13 cellular contexts compared by ENCODE assay signal in the genomic region with DNA sequence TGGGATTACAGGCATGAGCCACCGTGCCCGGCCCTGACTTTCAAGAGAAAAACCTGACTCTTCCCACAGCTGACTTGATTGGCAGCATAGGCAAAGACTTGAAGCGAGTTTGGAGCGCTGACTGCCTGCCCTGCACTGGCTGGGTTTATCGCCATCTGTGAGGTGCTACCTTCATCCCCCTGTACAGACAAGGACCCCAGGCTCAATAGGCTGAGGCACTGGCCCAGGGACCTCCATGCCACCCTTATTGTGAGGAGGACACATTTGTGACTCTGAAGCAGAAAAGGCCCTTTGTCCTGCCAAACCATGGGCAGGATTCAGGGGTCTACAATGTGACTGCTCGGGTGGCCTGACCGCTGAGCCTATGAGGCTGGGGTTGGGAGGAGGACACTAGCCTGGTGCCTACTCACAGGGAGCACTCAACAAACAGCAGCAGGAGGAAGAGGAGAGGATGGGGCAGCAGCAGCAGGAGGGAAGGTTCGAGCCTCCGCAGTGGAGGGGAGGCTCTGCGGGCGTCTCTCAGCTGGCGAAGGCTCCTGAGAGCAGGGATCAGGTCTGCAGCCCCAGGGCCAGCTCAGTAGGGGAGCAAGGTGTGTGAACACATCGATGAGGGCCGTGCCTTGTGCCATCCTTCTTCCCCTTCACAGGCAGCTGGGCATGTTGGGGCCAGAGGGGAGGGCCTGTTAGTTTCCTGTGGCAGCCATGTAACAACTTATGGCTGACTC.
A peak's percentile ranks its signal among the peaks of the same experiment; 100 is the strongest.
DNase-seq lines count a peak whose midpoint lies in the region; ATAC-seq and TF ChIP-seq lines count a peak whose summit lies in the region.
"Had no signal": no experiment of that assay in that cellular context is flagged by ENCODE, and none has a peak within 500 bp of the region (broad histone marks: within the 10 kb centered on the region; RNA-seq: fewer than 3 reads in every experiment).

No MANE protein-coding gene starts in this region.

- peak overlapping the region; percentile 99 for H3K27ac ChIP-seq in C4-2B
- peak overlapping the region in 8 of 10 donors; percentile 98 to 100 (median 100) for H3K27ac ChIP-seq in heart right ventricle

- H3K4me1 ChIP-seq in heart right ventricle = peaks cover 26 to 89% (median 72%) of the 10 kb centered on the region in 9 donors

- H3K4me3 ChIP-seq in heart right ventricle = no peak overlapping the region
- H3K4me3 ChIP-seq: left lung had no signal

- no peaks in the 10 kb centered on the region for H3K27me3 ChIP-seq in heart right ventricle
- H3K27me3 ChIP-seq: left lung had no signal

- TF ChIP-seq CTCF in C4-2B (conservative IDR thresholded peaks at IDR 0.05) (no peak), heart right ventricle (IDR thresholded peaks at IDR 0.05) (no peak)

- POLR2A ChIA-PET in T-cell (lab: Charles Lee) = no interaction called here

- H3K27me3 Mint-ChIP-seq in T-cell = no peaks in the 10 kb centered on the region
- H3K27me3 Mint-ChIP-seq: activated naive CD8-positive, alpha-beta T cell treated with anti-CD3 and anti-CD28 coated beads for 36 hours; stimulated activated naive CD8-positive, alpha-beta T cell treated with anti-CD3 and anti-CD28 coated beads, Interleukin-15, amount 100 ng/mL, for 72 hours had no signal

- H3K36me3 ChIP-seq in heart right ventricle = peaks cover 0 to 16% (median 0%) of the 10 kb centered on the region in 9 donors
- H3K36me3 ChIP-seq: left lung had no signal

- no peaks in the 10 kb centered on the region for H3K9me3 ChIP-seq in heart right ventricle
- H3K9me3 ChIP-seq: left lung had no signal

- no peak for DNase-seq in T-cell
- no peak for DNase-seq in heart right ventricle
- DNase-seq in posterior vena cava (ENCODE audit: low spot score) = peak; percentile 65
- no peak for DNase-seq in SK-N-DZ (ENCODE audit: low spot score)
- DNase-seq: activated CD4-positive, CD25-positive, alpha-beta regulatory T cell; activated naive CD8-positive, alpha-beta T cell treated with anti-CD3 and anti-CD28 coated beads for 36 hours; NCI-H2081 treated with DMSO at 0.1 percent for 48 hours; stimulated activated naive CD8-positive, alpha-beta T cell treated with anti-CD3 and anti-CD28 coated beads, Interleukin-15, amount 100 ng/mL, for 72 hours had no signal

- 90 to 92% methylated on average over 14 of the region's 14 CpGs for WGBS in heart right ventricle, 2 donors

- H3K36me3 Mint-ChIP-seq in T-cell = no peaks in the 10 kb centered on the region
- H3K36me3 Mint-ChIP-seq: activated naive CD8-positive, alpha-beta T cell treated with anti-CD3 and anti-CD28 coated beads for 36 hours had no signal

- no peak overlapping the region for H3K4me3 Mint-ChIP-seq in T-cell
- H3K4me3 Mint-ChIP-seq: activated naive CD8-positive, alpha-beta T cell treated with anti-CD3 and anti-CD28 coated beads for 36 hours; stimulated activated naive CD8-positive, alpha-beta T cell treated with anti-CD3 and anti-CD28 coated beads, Interleukin-15, amount 100 ng/mL, for 72 hours had no signal

- H3K4me1 Mint-ChIP-seq in T-cell = peaks cover 30 to 60% (median 46%) of the 10 kb centered on the region in 3 donors

- H3K9me3 Mint-ChIP-seq in T-cell = no peaks in the 10 kb centered on the region
- H3K9me3 Mint-ChIP-seq: activated naive CD8-positive, alpha-beta T cell treated with anti-CD3 and anti-CD28 coated beads for 36 hours; stimulated activated naive CD8-positive, alpha-beta T cell treated with anti-CD3 and anti-CD28 coated beads, Interleukin-15, amount 100 ng/mL, for 72 hours had no signal

- CTCF ChIA-PET in T-cell (lab: Charles Lee) = no interaction called here

- H3K27ac Mint-ChIP-seq in T-cell = peak overlapping the region; percentile 98 to 99
- H3K27ac Mint-ChIP-seq: activated naive CD8-positive, alpha-beta T cell treated with anti-CD3 and anti-CD28 coated beads for 36 hours had no signal

- intact Hi-C loops in heart right ventricle (cut with DNase I) = no loop called here
- intact Hi-C loops in posterior vena cava (cut with DNase I) = loop anchor here in 1 of 2 donors (10.0 kb wide), 1 partner anchor 55 kb away; no protein-coding TSS in a partner anchor

- no peak for ATAC-seq in T-cell (replicated peaks in 1 of 4)
- ATAC-seq in heart right ventricle = no peak
- no peak for ATAC-seq in HG02798 (IDR thresholded peaks at IDR 0.05; ENCODE audit: poor library complexity, unreplicated experiment)
- ATAC-seq in GM18498 (IDR thresholded peaks at IDR 0.05; ENCODE audit: unreplicated experiment) = no peak
- no peak for ATAC-seq in HG02678 (IDR thresholded peaks at IDR 0.05; ENCODE audit: unreplicated experiment)
- ATAC-seq: left lung; stimulated activated naive CD8-positive, alpha-beta T cell treated with anti-CD3 and anti-CD28 coated beads, Interleukin-15, amount 100 ng/mL, for 72 hours had no signal
